Comparison of ENCODE assay signal across 7 cellular contexts in the genomic region with DNA sequence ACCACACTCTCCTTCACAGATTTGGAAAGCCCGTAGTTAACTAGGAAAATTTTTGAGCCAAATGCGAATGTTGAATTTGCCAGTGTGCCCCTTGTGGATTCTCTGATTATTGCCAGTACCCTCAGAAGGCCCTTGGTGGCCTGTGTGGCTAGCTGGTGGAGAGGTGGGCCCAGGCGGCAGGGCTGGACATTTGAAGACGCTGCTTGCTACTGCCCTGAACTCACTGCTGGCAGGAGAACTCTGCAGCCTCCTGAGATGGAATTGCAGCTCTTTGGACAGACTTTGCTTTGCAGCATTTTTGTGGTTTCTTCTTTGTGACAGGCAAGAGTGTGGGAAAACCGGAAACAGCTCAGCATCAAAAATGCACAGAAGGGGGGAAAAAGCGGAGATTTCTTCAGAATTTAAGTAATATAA.
DNase-seq lines count a peak whose midpoint lies in the region; ATAC-seq and TF ChIP-seq lines count a peak whose summit lies in the region.

No MANE protein-coding gene starts in this region.

- DNase-seq in Panc1 (ENCODE audit: low read depth, low spot score) (no peak), fibroblast of lung (ENCODE audit: low read depth in 2 of 2) (peak; percentile 84 to 92), smooth muscle cell (lab: John Stamatoyannopoulos, UW; ENCODE audit: unreplicated experiment) (no peak), medulla oblongata (ENCODE audit: extremely low spot score) (no peak)
- DNase-seq in NK-92 treated with Interleukin-12 subunit alpha and Interleukin-12 subunit beta, amount 100 ng/mL, for 24 hours (lab: John Stamatoyannopoulos, UW) = no peak

- H3K4me2 ChIP-seq in fibroblast of lung (ENCODE audit: extremely low read depth, insufficient read depth, low read length) = peak overlapping the region; percentile 46
- peak overlapping the region; percentile 37 for H3K4me2 ChIP-seq in smooth muscle cell

- H4K20me1 ChIP-seq in fibroblast of lung (ENCODE audit: control insufficient read depth, extremely low read depth, insufficient read depth, low read length) (no peaks in the 10 kb centered on the region), smooth muscle cell (ENCODE audit: low read depth) (no peaks in the 10 kb centered on the region)

- in situ Hi-C loops in Panc1 (cut with HindIII; ENCODE audit: low pct_unique_long_range_greater_than_20kb, low sequenced_read_pairs) = no loop called here

- intact Hi-C loops in Panc1 (cut with micrococcal nuclease; ENCODE audit: unreplicated experiment) = no loop called here

- H3K36me3 ChIP-seq in Panc1 (ENCODE audit: control insufficient read depth, insufficient read depth, low read length) (no peaks in the 10 kb centered on the region), fibroblast of lung (ENCODE audit: control insufficient read depth, insufficient read depth, low read length) (no peaks in the 10 kb centered on the region), smooth muscle cell (ENCODE audit: low read depth) (no peaks in the 10 kb centered on the region)

- no peak for ATAC-seq in Panc1
- no peak for ATAC-seq in GM21528 (IDR thresholded peaks at IDR 0.05; ENCODE audit: low FRiP score, unreplicated experiment)

- peaks cover 26% of the 10 kb centered on the region for H3F3A ChIP-seq in smooth muscle cell (ENCODE audit: low read depth)

- BruUV-seq in Panc1 (replicated peaks; lab: Mats Ljungman, UMichigan) = no TSS peak

- H3K79me2 ChIP-seq in fibroblast of lung (ENCODE audit: control insufficient read depth, insufficient read depth, low read length) (no peaks in the 10 kb centered on the region), smooth muscle cell (ENCODE audit: low read depth) (no peaks in the 10 kb centered on the region)

- H3K4me1 ChIP-seq in Panc1 (ENCODE audit: control insufficient read depth, insufficient read depth, low read length) (no peaks in the 10 kb centered on the region), fibroblast of lung (ENCODE audit: control insufficient read depth, extremely low read depth, insufficient read depth, low read length) (peaks cover 23% of the 10 kb centered on the region), smooth muscle cell (ENCODE audit: low read depth) (peaks cover 25% of the 10 kb centered on the region)

- H3K27me3 ChIP-seq in Panc1 (ENCODE audit: control insufficient read depth, insufficient read depth, low read length) = no peaks in the 10 kb centered on the region
- H3K27me3 ChIP-seq in fibroblast of lung (ENCODE audit: control insufficient read depth, insufficient read depth, low read length) = no peaks in the 10 kb centered on the region
- no peaks in the 10 kb centered on the region for H3K27me3 ChIP-seq in smooth muscle cell (ENCODE audit: low read depth)

- CTCF ChIA-PET in Panc1 (lab: Charles Lee) = interaction anchor here (0.6 kb wide), 1 partner anchor 16 kb away, joined by 3 read pairs; no protein-coding TSS in a partner anchor

- 30% methylated on average over 6 of the region's 6 CpGs for WGBS in smooth muscle cell (ENCODE audit: low lambda C conversion rate)

- H3K9ac ChIP-seq in fibroblast of lung (ENCODE audit: insufficient read depth, low read length) (no peak overlapping the region), smooth muscle cell (ENCODE audit: low read depth) (no peak overlapping the region)

- H3K9me3 ChIP-seq in Panc1 (ENCODE audit: control insufficient read depth, insufficient read depth, low read depth, low read length) = no peaks in the 10 kb centered on the region
- H3K9me3 ChIP-seq in fibroblast of lung (ENCODE audit: control insufficient read depth, insufficient read depth, low read depth, low read length) = no peaks in the 10 kb centered on the region
- no peaks in the 10 kb centered on the region for H3K9me3 ChIP-seq in smooth muscle cell (replicated peaks; ENCODE audit: low read depth)

- no peak overlapping the region for H3K27ac ChIP-seq in Panc1 (ENCODE audit: low read length)
- no peak overlapping the region for H3K27ac ChIP-seq in fibroblast of lung (ENCODE audit: insufficient read depth, low read length)
- peak overlapping the region; percentile 80 for H3K27ac ChIP-seq in smooth muscle cell (ENCODE audit: low read depth)

- H3K4me3 ChIP-seq in Panc1 (ENCODE audit: low read depth in 2 of 2, low read length in 2 of 2) (no peak overlapping the region), fibroblast of lung (replicated peaks in 1 of 4; ENCODE audit: control extremely low read depth in 1 of 4, insufficient read depth in 1 of 4, low read depth in 3 of 4, low read length in 4 of 4) (no peak overlapping the region), smooth muscle cell (no peak overlapping the region)

- TF ChIP-seq CTCF in GM12872 (IDR thresholded peaks at IDR 0.05; ENCODE audit: insufficient read depth, low read depth, low read length) (peak; percentile 54; the same call in 2 of the 3 replicates), Panc1 (IDR thresholded peaks at IDR 0.05) (peak; percentile 43), fibroblast of lung (conservative IDR thresholded peaks at IDR 0.05 in 1 of 2, IDR thresholded peaks at IDR 0.05 in 1 of 2; ENCODE audit: low read depth in 1 of 2, low read length in 2 of 2) (peak; percentile 37 to 48), smooth muscle cell (IDR thresholded peaks at IDR 0.05; ENCODE audit: borderline replicate concordance, insufficient read depth, poor library complexity, severe bottlenecking) (peak; percentile 22)

- H2AFZ ChIP-seq in fibroblast of lung (ENCODE audit: low read length) (no peak overlapping the region), smooth muscle cell (ENCODE audit: low read depth) (no peak overlapping the region)

- POLR2A ChIA-PET in Panc1 (lab: Charles Lee) = interaction anchor here (0.7 kb wide), 1 partner anchor 96 kb away, joined by 9 read pairs; no protein-coding TSS in a partner anchor

Comparison
In these comparisons a context has a peak if more than half of its experiments do, and no peak if none do; other contexts are left out.
1. DNase-seq: peak in fibroblast of lung (2 of 2); none in Panc1 (single experiment), smooth muscle cell (single experiment), NK-92 treated with Interleukin-12 subunit alpha and Interleukin-12 subunit beta, amount 100 ng/mL, for 24 hours (single experiment) and medulla oblongata (single experiment).
2. Peak in every context shown above with its lines, with median percentiles within 50 percentile points of each other: CTCF ChIP-seq.